Comparison of ENCODE assay signal across 33 cellular contexts in genomic region chr2:19929226-19929625, GRCh38.
"Had no signal": no experiment of that assay in that cellular context is flagged by ENCODE, and none has a peak within 500 bp of the region (broad histone marks: within the 10 kb centered on the region; RNA-seq: fewer than 3 reads in every experiment).

No MANE protein-coding gene starts in this region.

- H3K9ac ChIP-seq: KMS-11 had no signal

- H3K4me2 ChIP-seq: KMS-11 had no signal

- H3K27ac ChIP-seq: adrenal gland, body of pancreas, breast epithelium, KMS-11, WERI-Rb-1 had no signal

- ATAC-seq: activated CD8-positive, alpha-beta T cell treated with anti-CD3 and anti-CD28 coated beads, Interleukin-2, amount 10 ng/mL, durations not matched to agents 7 days and 5 days; activated naive CD4-positive, alpha-beta T cell treated with anti-CD3 and anti-CD28 coated beads, Interleukin-2, amount 50 U/mL, for 72 hours; activated T-cell treated with anti-CD3 and anti-CD28 coated beads, Interleukin-2, amount 50 U/mL, for 4 hours; body of pancreas had no signal

- H3K4me1 ChIP-seq: adrenal gland, breast epithelium had no signal

- H3K4me3 ChIP-seq: adrenal gland, body of pancreas, breast epithelium had no signal

- H3K4me3 Mint-ChIP-seq: activated CD4-positive, alpha-beta T cell treated with anti-CD3 and anti-CD28 coated beads, Interleukin-2, amount 10 ng/mL, durations not matched to agents 7 days and 5 days; activated CD8-positive, alpha-beta T cell treated with anti-CD3 and anti-CD28 coated beads, Interleukin-2, amount 10 ng/mL, durations not matched to agents 7 days and 5 days; activated naive CD4-positive, alpha-beta T cell treated with anti-CD3 and anti-CD28 coated beads for 36 hours; activated T-cell treated with anti-CD3 and anti-CD28 coated beads, Interleukin-2, amount 50 U/mL, for 4 hours; activated T-helper 1 cell treated with anti-CD3 and anti-CD28 coated beads, Interleukin-12 subunit alpha, Interleukin-12 subunit beta, Interleukin-2, Interleukin-4 antibody, amounts not matched to agents 30 ng/mL and 10 ng/mL and 1 ng/mL, durations not matched to agents 14 hours and 24 hours and 36 hours had no signal

- H3K27me3 ChIP-seq: adrenal gland, body of pancreas, breast epithelium had no signal

- H3K4me1 Mint-ChIP-seq: activated CD4-positive, alpha-beta T cell treated with anti-CD3 and anti-CD28 coated beads, Interleukin-2, amount 10 ng/mL, durations not matched to agents 7 days and 5 days had no signal

- FAIRE-seq: astrocyte had no signal

- DNase-seq: activated CD4-positive, alpha-beta T cell treated with anti-CD3 and anti-CD28 coated beads for 1 hour; activated CD4-positive, alpha-beta T cell treated with anti-CD3 and anti-CD28 coated beads, Interleukin-2, amount 10 ng/mL, durations not matched to agents 7 days and 5 days; activated CD4-positive, alpha-beta T cell treated with anti-CD3 and anti-CD28 coated beads, Interleukin-2, amount 50 U/mL, for 48 hours; activated CD4-positive, CD25-positive, alpha-beta regulatory T cell; activated CD8-positive, alpha-beta T cell treated with anti-CD3 and anti-CD28 coated beads, Interleukin-2, amount 10 ng/mL, durations not matched to agents 7 days and 5 days; activated gamma-delta T cell treated with Interleukin-2 at 50 U/mL for 16 hours; activated naive CD4-positive, alpha-beta T cell treated with anti-CD3 and anti-CD28 coated beads for 36 hours; activated T-cell treated with anti-CD3 and anti-CD28 coated beads, Interleukin-2, amount 50 U/mL, for 4 hours; adrenal gland; body of pancreas; caudate nucleus; cerebellar nuclear complex; MM.1S; MV-4-11; NCI-H1092; NCI-H1436 treated with DMSO at 0.1 percent for 48 hours; NCI-H1694 treated with DMSO at 0.1 percent for 48 hours; NCI-H2029; NCI-H510A; NCI-H526; NCI-H748 treated with DMSO at 0.1 percent for 48 hours; NK-92 treated with Interleukin-12 subunit alpha and Interleukin-12 subunit beta, amount 100 ng/mL, for 24 hours; Right ventricle myocardium superior; SW 1271; T-helper 1 cell; T-helper 2 cell; T-helper 9 cell; WERI-Rb-1 had no signal

- H3K27ac Mint-ChIP-seq: activated CD4-positive, alpha-beta T cell treated with anti-CD3 and anti-CD28 coated beads, Interleukin-2, amount 10 ng/mL, durations not matched to agents 7 days and 5 days; activated CD8-positive, alpha-beta T cell treated with anti-CD3 and anti-CD28 coated beads, Interleukin-2, amount 10 ng/mL, durations not matched to agents 7 days and 5 days; activated naive CD4-positive, alpha-beta T cell treated with anti-CD3 and anti-CD28 coated beads for 36 hours; activated naive CD4-positive, alpha-beta T cell treated with anti-CD3 and anti-CD28 coated beads, Interleukin-2, amount 50 U/mL, for 72 hours; activated T-helper 1 cell treated with anti-CD3 and anti-CD28 coated beads, Interleukin-12 subunit alpha, Interleukin-12 subunit beta, Interleukin-2, Interleukin-4 antibody, amounts not matched to agents 30 ng/mL and 10 ng/mL and 1 ng/mL, durations not matched to agents 14 hours and 24 hours and 36 hours had no signal

- H3K27me3 Mint-ChIP-seq: activated CD4-positive, alpha-beta T cell treated with anti-CD3 and anti-CD28 coated beads, Interleukin-2, amount 10 ng/mL, durations not matched to agents 7 days and 5 days had no signal
